ENCODE assay signal across 11 cellular contexts in genomic region chr12:97716356-97716755, GRCh38.
DNase-seq lines count a peak whose midpoint lies in the region; ATAC-seq and TF ChIP-seq lines count a peak whose summit lies in the region.
"Had no signal": no experiment of that assay in that cellular context is flagged by ENCODE, and none has a peak within 500 bp of the region (broad histone marks: within the 10 kb centered on the region; RNA-seq: fewer than 3 reads in every experiment).

No MANE protein-coding gene starts in this region.

- H2BK120ac ChIP-seq in H9 (ENCODE audit: low read depth, low read length, poor library complexity, severe bottlenecking): no peak overlapping the region

- H3K18ac ChIP-seq in H9 (ENCODE audit: insufficient read length, low read depth, low read length): no peak overlapping the region

- no peaks in the 10 kb centered on the region for H3K9me2 ChIP-seq in GM23248 (ENCODE audit: insufficient read depth)

- no peak overlapping the region for H3K4ac ChIP-seq in H9 (ENCODE audit: low read depth, low read length)

- no peaks in the 10 kb centered on the region for H3K4me1 ChIP-seq in H9 (ENCODE audit: insufficient read depth, low read length)
- H3K4me1 ChIP-seq in GM23248 (ENCODE audit: insufficient read depth): no peaks in the 10 kb centered on the region

- H4K20me1 ChIP-seq in H9 (ENCODE audit: control insufficient read depth, insufficient read depth, insufficient read length) (no peaks in the 10 kb centered on the region), GM23248 (ENCODE audit: insufficient read depth) (no peaks in the 10 kb centered on the region)

- peaks cover 32 to 34% of the 10 kb centered on the region in 2 experiments for H3K4me1 Mint-ChIP-seq in H9

- H3K36me3 ChIP-seq in GM23248 (ENCODE audit: low read depth): no peaks in the 10 kb centered on the region
- H3K36me3 ChIP-seq: pancreas had no signal

- H2AK5ac ChIP-seq in H9 (ENCODE audit: insufficient read length, low read length): no peak overlapping the region

- H2BK15ac ChIP-seq in H9 (ENCODE audit: low read depth, low read length): no peak overlapping the region

- no CpG with 5 or more reads among the region's 1 CpG for WGBS in H9 (ENCODE audit: extremely low coverage, insufficient read length, low lambda C conversion rate)
- 28 to 33% methylated on average over 1 of the region's 1 CpG for WGBS in GM23248 (ENCODE audit: low coverage in 1 of 2, low lambda C conversion rate in 2 of 2, missing lambda C conversion rate in 2 of 2), 2 experiments

- H3K4me3 Mint-ChIP-seq in H9: no peak overlapping the region

- H3K79me2 ChIP-seq in H9 (ENCODE audit: insufficient read depth, low read length) (no peaks in the 10 kb centered on the region), GM23248 (ENCODE audit: insufficient read depth) (no peaks in the 10 kb centered on the region)

- no peaks in the 10 kb centered on the region for H3K79me1 ChIP-seq in H9 (ENCODE audit: insufficient read depth, low read depth, low read length, poor library complexity, severe bottlenecking)

- TF ChIP-seq CTCF in AG10803 (conservative IDR thresholded peaks at IDR 0.05; ENCODE audit: low read length): peak; percentile 28; the same call in 1 of the 2 replicates
- peak; percentile 71 for TF ChIP-seq CTCF in H9 (conservative IDR thresholded peaks at IDR 0.05)

- no peak overlapping the region for H3K56ac ChIP-seq in H9 (ENCODE audit: insufficient read length, low read depth, low read length)

- H3F3A ChIP-seq in GM23248 (ENCODE audit: insufficient read depth): no peaks in the 10 kb centered on the region

- H3K14ac ChIP-seq in H9 (ENCODE audit: insufficient read depth, low read length): no peak overlapping the region

- no peaks in the 10 kb centered on the region for H3K27me3 Mint-ChIP-seq in H9 (ENCODE audit: low read depth)

- no peak overlapping the region for H3K23ac ChIP-seq in H9 (ENCODE audit: insufficient read length, low read depth, low read length)

- H3K9me3 ChIP-seq in H9 (ENCODE audit: control insufficient read depth, low read depth, low read length): no peaks in the 10 kb centered on the region
- no peaks in the 10 kb centered on the region for H3K9me3 ChIP-seq in GM23248 (ENCODE audit: low read depth)
- H3K9me3 ChIP-seq: pancreas had no signal

- in situ Hi-C loops in GM23248 (cut with MboI): no loop called here

- peaks cover 0 to 8% (median 0%) of the 10 kb centered on the region in 3 experiments; a peak in 4 of 7 replicates for H3K36me3 Mint-ChIP-seq in H9 (ENCODE audit: insufficient read depth in 1 of 3, low read depth in 3 of 3)

- no peak overlapping the region for H4K91ac ChIP-seq in H9 (ENCODE audit: insufficient read length, low read depth, low read length)

- no peak overlapping the region for H3K27ac Mint-ChIP-seq in H9

- no peak overlapping the region for H4K5ac ChIP-seq in H9 (ENCODE audit: insufficient read length, low read depth, low read length)

- H3K27me3 ChIP-seq in H9 (ENCODE audit: insufficient read depth, low read length): no peaks in the 10 kb centered on the region
- no peaks in the 10 kb centered on the region for H3K27me3 ChIP-seq in GM23248 (replicated peaks; ENCODE audit: insufficient read depth)
- H3K27me3 ChIP-seq: pancreas had no signal

- no peak for ATAC-seq in HG03354 (IDR thresholded peaks at IDR 0.05; ENCODE audit: poor library complexity, severe bottlenecking, unreplicated experiment)
- ATAC-seq in HG02763 (IDR thresholded peaks at IDR 0.05; ENCODE audit: unreplicated experiment): no peak
- no peak for ATAC-seq in HG03196 (IDR thresholded peaks at IDR 0.05; ENCODE audit: unreplicated experiment)

- H3K9ac ChIP-seq in H9 (ENCODE audit: extremely low read depth, insufficient read length, low read length) (no peak overlapping the region), GM23248 (no peak overlapping the region)

- H2BK5ac ChIP-seq in H9 (ENCODE audit: insufficient read length, low read length): no peak overlapping the region

- DNase-seq in AG10803 (ENCODE audit: low read depth) (no peak), H9 (peak; percentile 40), RPMI8226 (peak; percentile 33), iPS DF 4.7 (ENCODE audit: extremely low read depth, low spot score) (peak; percentile 16), GM23248 (no peak)
- DNase-seq: activated CD4-positive, alpha-beta T cell treated with anti-CD3 and anti-CD28 coated beads for 1 hour; NCI-H2029 treated with DMSO at 0.1 percent for 48 hours; pancreas had no signal

- H3T11ph ChIP-seq in H9 (ENCODE audit: low read length): no peak overlapping the region

- peaks cover 3 to 4% of the 10 kb centered on the region in 2 experiments; a peak in 3 of 5 replicates for H3K9me3 Mint-ChIP-seq in H9

- H3K27ac ChIP-seq in H9 (ENCODE audit: insufficient read length, low read depth, low read length) (no peak overlapping the region), GM23248 (no peak overlapping the region)
- H3K27ac ChIP-seq: pancreas had no signal

- no peak overlapping the region for H4K8ac ChIP-seq in H9 (replicated peaks; ENCODE audit: insufficient read length, low read depth, low read length)

- H3K4me2 ChIP-seq in H9 (ENCODE audit: insufficient read depth, insufficient read length, low read length) (no peak overlapping the region), GM23248 (ENCODE audit: unreplicated experiment) (no peak overlapping the region)

- H2AFZ ChIP-seq in H9 (ENCODE audit: low read length) (no peak overlapping the region), GM23248 (no peak overlapping the region)

- H2BK12ac ChIP-seq in H9 (ENCODE audit: insufficient read length, low read depth, low read length): no peak overlapping the region

- no peak overlapping the region for H2BK20ac ChIP-seq in H9 (ENCODE audit: low read depth, low read length, poor library complexity, severe bottlenecking)

- H3K23me2 ChIP-seq in H9 (ENCODE audit: insufficient read length, low read depth, low read length, poor library complexity, severe bottlenecking): no peaks in the 10 kb centered on the region

- no peak overlapping the region for H3K4me3 ChIP-seq in AG10803 (ENCODE audit: low read length)
- H3K4me3 ChIP-seq in GM23248: no peak overlapping the region
- H3K4me3 ChIP-seq: pancreas had no signal

Comparison
In these comparisons a context has a peak if more than half of its experiments do, and no peak if none do; other contexts are left out.
1. DNase-seq: peak in H9 (single experiment), RPMI8226 (single experiment) and iPS DF 4.7 (single experiment); none in AG10803 (single experiment) and GM23248 (single experiment).